ENCODE assay signal across 1 cellular context in the genomic region with DNA sequence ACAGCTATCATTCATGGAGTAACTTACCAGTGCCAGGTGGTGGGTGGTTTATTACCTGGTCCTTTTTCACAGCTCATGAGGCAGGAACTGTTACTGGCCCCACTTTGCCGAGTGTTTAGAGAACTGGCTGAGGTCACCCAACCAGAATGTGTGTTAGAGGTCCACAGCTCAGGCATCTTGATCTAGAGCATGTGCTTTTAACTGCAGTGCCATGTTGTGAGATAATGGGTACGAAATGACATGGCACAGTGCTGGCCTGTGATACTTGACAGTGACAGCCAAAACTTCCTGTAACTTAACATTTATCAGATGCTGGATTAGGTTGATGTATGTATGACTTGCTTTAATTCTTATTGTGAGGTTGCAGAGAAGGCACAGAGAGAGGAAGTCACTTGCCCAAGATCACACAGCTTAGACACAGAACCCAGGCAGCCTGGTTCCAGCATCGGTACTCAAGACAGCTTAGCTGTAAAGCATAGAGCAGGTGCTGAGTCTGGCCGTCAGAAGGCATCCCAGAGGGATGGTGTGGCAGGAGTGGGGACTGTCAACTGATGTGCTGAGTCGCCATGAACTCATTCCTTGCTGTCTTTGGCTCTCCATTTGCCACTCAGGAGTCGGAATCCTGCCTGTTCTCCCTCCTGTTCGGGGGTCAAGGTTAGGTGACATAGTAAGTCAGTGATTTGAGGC.
TF ChIP-seq lines count a peak whose summit lies in the region.

No MANE protein-coding gene starts in this region.

TF ChIP-seq in SK-N-SH treated with all-trans-retinoic acid at 6 μM for 48 hours, 23 proteins besides CTCF, POLR2A, EP300 and RAD21 (continued from another document):
- TF ChIP-seq, protein P1, sequence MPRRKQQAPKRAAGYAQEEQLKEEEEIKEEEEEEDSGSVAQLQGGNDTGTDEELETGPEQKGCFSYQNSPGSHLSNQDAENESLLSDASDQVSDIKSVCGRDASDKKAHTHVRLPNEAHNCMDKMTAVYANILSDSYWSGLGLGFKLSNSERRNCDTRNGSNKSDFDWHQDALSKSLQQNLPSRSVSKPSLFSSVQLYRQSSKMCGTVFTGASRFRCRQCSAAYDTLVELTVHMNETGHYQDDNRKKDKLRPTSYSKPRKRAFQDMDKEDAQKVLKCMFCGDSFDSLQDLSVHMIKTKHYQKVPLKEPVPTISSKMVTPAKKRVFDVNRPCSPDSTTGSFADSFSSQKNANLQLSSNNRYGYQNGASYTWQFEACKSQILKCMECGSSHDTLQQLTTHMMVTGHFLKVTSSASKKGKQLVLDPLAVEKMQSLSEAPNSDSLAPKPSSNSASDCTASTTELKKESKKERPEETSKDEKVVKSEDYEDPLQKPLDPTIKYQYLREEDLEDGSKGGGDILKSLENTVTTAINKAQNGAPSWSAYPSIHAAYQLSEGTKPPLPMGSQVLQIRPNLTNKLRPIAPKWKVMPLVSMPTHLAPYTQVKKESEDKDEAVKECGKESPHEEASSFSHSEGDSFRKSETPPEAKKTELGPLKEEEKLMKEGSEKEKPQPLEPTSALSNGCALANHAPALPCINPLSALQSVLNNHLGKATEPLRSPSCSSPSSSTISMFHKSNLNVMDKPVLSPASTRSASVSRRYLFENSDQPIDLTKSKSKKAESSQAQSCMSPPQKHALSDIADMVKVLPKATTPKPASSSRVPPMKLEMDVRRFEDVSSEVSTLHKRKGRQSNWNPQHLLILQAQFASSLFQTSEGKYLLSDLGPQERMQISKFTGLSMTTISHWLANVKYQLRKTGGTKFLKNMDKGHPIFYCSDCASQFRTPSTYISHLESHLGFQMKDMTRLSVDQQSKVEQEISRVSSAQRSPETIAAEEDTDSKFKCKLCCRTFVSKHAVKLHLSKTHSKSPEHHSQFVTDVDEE (CRISPR knock-in tag; IDR thresholded peaks at IDR 0.05), result no peak
- TF ChIP-seq OSR1 (CRISPR knock-in tag; IDR thresholded peaks at IDR 0.05) (no peak), ARNTL (CRISPR knock-in tag; IDR thresholded peaks at IDR 0.05; ENCODE audit: borderline replicate concordance, low read depth) (no peak), ISL1 (CRISPR knock-in tag; IDR thresholded peaks at IDR 0.05) (no peak), PPARA (CRISPR knock-in tag; IDR thresholded peaks at IDR 0.05; ENCODE audit: borderline replicate concordance) (no peak)
- TF ChIP-seq, protein P2, sequence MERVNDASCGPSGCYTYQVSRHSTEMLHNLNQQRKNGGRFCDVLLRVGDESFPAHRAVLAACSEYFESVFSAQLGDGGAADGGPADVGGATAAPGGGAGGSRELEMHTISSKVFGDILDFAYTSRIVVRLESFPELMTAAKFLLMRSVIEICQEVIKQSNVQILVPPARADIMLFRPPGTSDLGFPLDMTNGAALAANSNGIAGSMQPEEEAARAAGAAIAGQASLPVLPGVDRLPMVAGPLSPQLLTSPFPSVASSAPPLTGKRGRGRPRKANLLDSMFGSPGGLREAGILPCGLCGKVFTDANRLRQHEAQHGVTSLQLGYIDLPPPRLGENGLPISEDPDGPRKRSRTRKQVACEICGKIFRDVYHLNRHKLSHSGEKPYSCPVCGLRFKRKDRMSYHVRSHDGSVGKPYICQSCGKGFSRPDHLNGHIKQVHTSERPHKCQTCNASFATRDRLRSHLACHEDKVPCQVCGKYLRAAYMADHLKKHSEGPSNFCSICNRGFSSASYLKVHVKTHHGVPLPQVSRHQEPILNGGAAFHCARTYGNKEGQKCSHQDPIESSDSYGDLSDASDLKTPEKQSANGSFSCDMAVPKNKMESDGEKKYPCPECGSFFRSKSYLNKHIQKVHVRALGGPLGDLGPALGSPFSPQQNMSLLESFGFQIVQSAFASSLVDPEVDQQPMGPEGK (CRISPR knock-in tag; IDR thresholded peaks at IDR 0.05; ENCODE audit: borderline replicate concordance), result no peak
- TF ChIP-seq, protein P3, sequence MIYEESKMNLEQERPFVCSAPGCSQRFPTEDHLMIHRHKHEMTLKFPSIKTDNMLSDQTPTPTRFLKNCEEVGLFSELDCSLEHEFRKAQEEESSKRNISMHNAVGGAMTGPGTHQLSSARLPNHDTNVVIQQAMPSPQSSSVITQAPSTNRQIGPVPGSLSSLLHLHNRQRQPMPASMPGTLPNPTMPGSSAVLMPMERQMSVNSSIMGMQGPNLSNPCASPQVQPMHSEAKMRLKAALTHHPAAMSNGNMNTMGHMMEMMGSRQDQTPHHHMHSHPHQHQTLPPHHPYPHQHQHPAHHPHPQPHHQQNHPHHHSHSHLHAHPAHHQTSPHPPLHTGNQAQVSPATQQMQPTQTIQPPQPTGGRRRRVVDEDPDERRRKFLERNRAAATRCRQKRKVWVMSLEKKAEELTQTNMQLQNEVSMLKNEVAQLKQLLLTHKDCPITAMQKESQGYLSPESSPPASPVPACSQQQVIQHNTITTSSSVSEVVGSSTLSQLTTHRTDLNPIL (CRISPR knock-in tag; IDR thresholded peaks at IDR 0.05; ENCODE audit: low read depth), result no peak
TF ChIP-seq in SK-N-SH treated with all-trans-retinoic acid at 6 μM for 48 hours: peak in this region for 0.
